In genomic region chr1:43705982-43706597, GRCh38 we compare ENCODE assay signal across 8 cellular contexts. TPM values are rescaled to one million over a fixed set of nuclear protein-coding genes. Genes with fewer than 3 reads are reported as not detected.
A peak's percentile ranks its signal among the peaks of the same experiment; 100 is the strongest.
DNase-seq lines count a peak whose midpoint lies in the region; ATAC-seq and TF ChIP-seq lines count a peak whose summit lies in the region.

No MANE protein-coding gene starts in this region.

- H3K9me2 ChIP-seq in hepatocyte (replicated peaks; ENCODE audit: insufficient read depth) = no peaks in the 10 kb centered on the region

- TF ChIP-seq CTCF in A673 (conservative IDR thresholded peaks at IDR 0.05; ENCODE audit: low read depth, low read length) = no peak
- no peak for TF ChIP-seq CTCF in RWPE1 (conservative IDR thresholded peaks at IDR 0.05; ENCODE audit: low read depth)
- no peak for TF ChIP-seq CTCF in hepatocyte (IDR thresholded peaks at IDR 0.05; ENCODE audit: poor library complexity)

- peak overlapping the region; percentile 73 for H3K9ac ChIP-seq in ES-I3 (ENCODE audit: low read depth, low read length)

- no peak for ATAC-seq in GM19463 (IDR thresholded peaks at IDR 0.05; ENCODE audit: unreplicated experiment)
- ATAC-seq in HG03095 (IDR thresholded peaks at IDR 0.05; ENCODE audit: unreplicated experiment) = no peak
- no peak for ATAC-seq in GM21576 (IDR thresholded peaks at IDR 0.05; ENCODE audit: unreplicated experiment)

- BruUV-seq in A673 (replicated peaks; lab: Mats Ljungman, UMichigan) = no TSS peak

- peak overlapping the region; percentile 95 for H3K4me2 ChIP-seq in hepatocyte

- H3K27ac ChIP-seq in A673 (ENCODE audit: low read depth, low read length, poor library complexity, severe bottlenecking) = peak overlapping the region; percentile 94
- H3K27ac ChIP-seq in RWPE1 = peak overlapping the region; percentile 91
- H3K27ac ChIP-seq in hepatocyte = peak overlapping the region; percentile 24

- H3K4me1 ChIP-seq in A673 (ENCODE audit: insufficient read depth, low read length, poor library complexity, severe bottlenecking) (peaks cover 19% of the 10 kb centered on the region), ES-I3 (ENCODE audit: insufficient read depth, low read length) (peaks cover 2% of the 10 kb centered on the region; the same call in 1 of the 2 replicates), hepatocyte (ENCODE audit: insufficient read depth) (peaks cover 3% of the 10 kb centered on the region)

- H2AFZ ChIP-seq in hepatocyte = no peak overlapping the region

- H3K79me2 ChIP-seq in hepatocyte = peaks cover 3% of the 10 kb centered on the region

- intact Hi-C loops in A673 (cut with micrococcal nuclease; ENCODE audit: unreplicated experiment) = no loop called here

- H3K27me3 ChIP-seq in A673 (replicated peaks; ENCODE audit: insufficient read depth, low read depth, low read length, poor library complexity) (no peaks in the 10 kb centered on the region), hepatocyte (no peaks in the 10 kb centered on the region)

- no peaks in the 10 kb centered on the region for H3K9me3 ChIP-seq in A673 (ENCODE audit: low read depth, low read length, poor library complexity, severe bottlenecking)
- H3K9me3 ChIP-seq in ES-I3 (ENCODE audit: control insufficient read depth, insufficient read depth, low read length) = no peaks in the 10 kb centered on the region
- no peaks in the 10 kb centered on the region for H3K9me3 ChIP-seq in hepatocyte (ENCODE audit: low read depth)

- 69% methylated on average over 5 of the region's 5 CpGs for WGBS in hepatocyte (ENCODE audit: low lambda C conversion rate, missing lambda C conversion rate)

- POLR2A ChIA-PET in A673 (lab: Charles Lee; ENCODE audit: low non-redundant PET) (no interaction called here), RWPE1 (lab: Yijun Ruan, JAX; ENCODE audit: low non-redundant PET) (interaction anchor here (0.5 to 0.6 kb wide), 2 partner anchors 322 to 919 kb away, joined by 3 to 9 read pairs; no protein-coding TSS in a partner anchor)

- peaks cover 3% of the 10 kb centered on the region for H4K20me1 ChIP-seq in hepatocyte (ENCODE audit: insufficient read depth, poor library complexity, severe bottlenecking)

- H3K4me3 ChIP-seq in A673 (ENCODE audit: low read depth, low read length, poor library complexity, severe bottlenecking) (peak overlapping the region; percentile 98), hepatocyte (no peak overlapping the region)

- peak; percentile 30 for DNase-seq in A673 (ENCODE audit: low spot score)
- DNase-seq in RWPE1 (ENCODE audit: low spot score) = no peak
- peak; percentile 16 for DNase-seq in hepatocyte (ENCODE audit: low spot score)
- DNase-seq in midbrain (lab: John Stamatoyannopoulos, UW) = no peak

- CTCF ChIA-PET in A673 (lab: Charles Lee) = interaction anchor here (0.6 to 1.6 kb wide), 3 partner anchors 16 to 229 kb away, joined by 3 to 5 read pairs (median 3); no protein-coding TSS in a partner anchor
- CTCF ChIA-PET in RWPE1 (lab: Yijun Ruan, JAX) = interaction anchor here (0.6 to 1.0 kb wide), 7 partner anchors 40 to 479 kb away, joined by 3 to 5 read pairs (median 4); no protein-coding TSS in a partner anchor

- peaks cover 39% of the 10 kb centered on the region for H3K36me3 ChIP-seq in A673 (ENCODE audit: insufficient read depth, low read length, poor library complexity, severe bottlenecking)
- H3K36me3 ChIP-seq in ES-I3 (ENCODE audit: insufficient read depth, low read length) = peaks cover 13% of the 10 kb centered on the region
- H3K36me3 ChIP-seq in hepatocyte (replicated peaks; ENCODE audit: insufficient read depth, low read depth) = no peaks in the 10 kb centered on the region

RNA-seq across cellular contexts. Expression of gene ST3GAL3, which starts 1.2 kb away (rescaled TPM):
- total RNA-seq in A673 (2021) (26.8 and 30.7 TPM in 2 replicates), hepatocyte (6.2 and 7.1 TPM in 2 replicates)
- polyA plus RNA-seq in hepatocyte = 6.3 and 7.7 TPM in 2 replicates

RNA-seq across cellular contexts. Expression of gene KDM4A, which starts 56.1 kb away (rescaled TPM):
- total RNA-seq in A673 (2021) = 64.5 and 68.7 TPM in 2 replicates
- total RNA-seq in hepatocyte = 35.5 and 51.5 TPM in 2 replicates
- polyA plus RNA-seq in hepatocyte = 22.4 and 24.7 TPM in 2 replicates

Comparison
In these comparisons a context has a peak if more than half of its experiments do, and no peak if none do; other contexts are left out.
1. DNase-seq: peak in A673 (single experiment) and hepatocyte (single experiment); none in RWPE1 (single experiment) and midbrain (single experiment).
2. H3K27ac ChIP-seq: peak in every context shown above with its lines; median percentile 94 in A673; 91 in RWPE1; 24 in hepatocyte.